13 cellular contexts compared by ENCODE assay signal in genomic region chr15:91603681-91604080, GRCh38.
"Had no signal": no experiment of that assay in that cellular context is flagged by ENCODE, and none has a peak within 500 bp of the region (broad histone marks: within the 10 kb centered on the region; RNA-seq: fewer than 3 reads in every experiment).

No MANE protein-coding gene starts in this region.

- H3K27ac ChIP-seq: lower lobe of right lung, spleen, thoracic aorta had no signal

- ATAC-seq: activated CD4-positive, CD25-positive, alpha-beta regulatory T cell treated with anti-CD3 and anti-CD28 coated beads, Interleukin-2, amount 50 U/mL, for 24 hours; left cardiac atrium; lower lobe of right lung had no signal

- H3K9me3 ChIP-seq: lower lobe of right lung, spleen, thoracic aorta had no signal

- H3K4me3 ChIP-seq: lower lobe of right lung, spleen, thoracic aorta had no signal

- H3K36me3 ChIP-seq: lower lobe of right lung, spleen, thoracic aorta had no signal

- H3K4me1 ChIP-seq: lower lobe of right lung, spleen had no signal

- DNase-seq: activated T-cell treated with anti-CD3 and anti-CD28 coated beads, Interleukin-2, amount 50 U/mL, for 1 hour; endodermal cell; erythroblast; foreskin melanocyte; head of caudate nucleus; left cardiac atrium; lower lobe of right lung; midbrain; spleen; stimulated activated CD4-positive, alpha-beta T cell treated with anti-CD3 and anti-CD28 coated beads, Interleukin-2, amount 100 ng/mL, for 24 hours; stimulated activated naive CD4-positive, alpha-beta T cell treated with Interleukin-2 at 50 U/mL for 16 hours had no signal
